ENCODE assay signal across 20 cellular contexts in the genomic region with DNA sequence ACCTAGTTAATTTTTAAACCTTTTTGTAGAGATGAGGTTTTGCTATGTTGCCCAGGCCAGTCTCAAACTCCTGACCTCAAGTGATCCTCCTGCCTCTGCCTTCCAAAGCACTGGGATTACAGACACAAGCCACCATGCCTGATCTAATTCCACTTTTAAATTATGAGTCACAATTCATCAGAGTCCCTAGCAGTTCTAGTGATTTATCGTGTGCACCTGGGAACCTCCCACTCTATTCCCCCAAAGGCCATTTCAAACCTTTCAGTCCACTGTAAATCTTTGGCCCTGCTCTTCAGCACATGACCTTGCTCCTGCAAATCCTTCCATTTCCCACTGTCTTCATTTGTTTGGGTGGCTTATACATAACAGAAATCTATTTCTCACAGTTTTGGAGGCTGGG.
DNase-seq lines count a peak whose midpoint lies in the region; FAIRE-seq and TF ChIP-seq lines count a peak whose summit lies in the region.
"Had no signal": no experiment of that assay in that cellular context is flagged by ENCODE, and none has a peak within 500 bp of the region (broad histone marks: within the 10 kb centered on the region; RNA-seq: fewer than 3 reads in every experiment).

No MANE protein-coding gene starts in this region.

- CTCF ChIA-PET in mammary epithelial cell (lab: Charles Lee; ENCODE audit: low non-redundant PET) (no interaction called here), MCF 10A (lab: Yijun Ruan, JAX) (interaction anchor here (0.8 kb wide), 1 partner anchor 12 kb away, joined by 3 read pairs; no protein-coding TSS in a partner anchor)

- no peaks in the 10 kb centered on the region for H3K36me3 Mint-ChIP-seq in MCF 10A (ENCODE audit: insufficient read depth, unreplicated experiment)
- H3K36me3 Mint-ChIP-seq in T-helper 2 cell treated with Interferon-gamma antibody and Interleukin-4, amounts not matched to agents 5 μg/mL and 100 μg/mL, for 36 hours (ENCODE audit: low read depth), result no peaks in the 10 kb centered on the region
- H3K36me3 Mint-ChIP-seq: CD4-positive, CD25-positive, alpha-beta regulatory T cell; CD8-positive, alpha-beta memory T cell had no signal

- H3K4me1 ChIP-seq in mammary epithelial cell (ENCODE audit: insufficient read depth, low read length), result no peaks in the 10 kb centered on the region
- H3K4me1 ChIP-seq: BE2C, Caco-2 had no signal

- in situ Hi-C loops in mammary epithelial cell (cut with MboI; ENCODE audit: low sequenced_read_pairs in 2 of 2), result no loop called here

- H3K4me1 Mint-ChIP-seq in MCF 10A (ENCODE audit: insufficient read depth, unreplicated experiment), result no peaks in the 10 kb centered on the region
- no peaks in the 10 kb centered on the region for H3K4me1 Mint-ChIP-seq in T-helper 2 cell treated with Interferon-gamma antibody and Interleukin-4, amounts not matched to agents 5 μg/mL and 100 μg/mL, for 36 hours (ENCODE audit: low read depth)
- H3K4me1 Mint-ChIP-seq: CD4-positive, CD25-positive, alpha-beta regulatory T cell; CD8-positive, alpha-beta memory T cell had no signal

- no peak overlapping the region for H2AFZ ChIP-seq in mammary epithelial cell (ENCODE audit: low read depth, low read length)

- H3K4me2 ChIP-seq in mammary epithelial cell (ENCODE audit: insufficient read depth, low read depth, low read length), result no peak overlapping the region

- intact Hi-C loops in mammary epithelial cell (cut with micrococcal nuclease), result no loop called here
- intact Hi-C loops in MCF 10A (cut with micrococcal nuclease), result no loop called here

- no peaks in the 10 kb centered on the region for H4K20me1 ChIP-seq in mammary epithelial cell (ENCODE audit: insufficient read depth, low read length)

- H3K79me2 ChIP-seq in mammary epithelial cell (ENCODE audit: insufficient read depth, low read length), result peaks cover 27% of the 10 kb centered on the region

- FAIRE-seq in bronchial epithelial cell (lab: Jason Lieb, UNC), result no peak
- FAIRE-seq: A204.1, D721Med, HTR-8/SVneo had no signal

- H3K27me3 ChIP-seq in mammary epithelial cell (ENCODE audit: insufficient read depth, low read length), result no peaks in the 10 kb centered on the region
- no peaks in the 10 kb centered on the region for H3K27me3 ChIP-seq in bronchial epithelial cell (ENCODE audit: control insufficient read depth, insufficient read depth, low read length)
- H3K27me3 ChIP-seq: BE2C had no signal

- BruUV-seq in mammary epithelial cell (replicated peaks; lab: Mats Ljungman, UMichigan) (no TSS peak), MCF 10A (replicated peaks; lab: Mats Ljungman, UMichigan) (no TSS peak)

- dilution Hi-C loops in mammary epithelial cell (cut with HindIII; ENCODE audit: low sequenced_read_pairs), result no loop called here

- no peaks in the 10 kb centered on the region for H3K9me3 Mint-ChIP-seq in MCF 10A (ENCODE audit: unreplicated experiment)
- H3K9me3 Mint-ChIP-seq in T-helper 2 cell treated with Interferon-gamma antibody and Interleukin-4, amounts not matched to agents 5 μg/mL and 100 μg/mL, for 36 hours, result no peaks in the 10 kb centered on the region
- H3K9me3 Mint-ChIP-seq: CD8-positive, alpha-beta memory T cell had no signal

- H3K9ac ChIP-seq in mammary epithelial cell (ENCODE audit: insufficient read depth, low read length), result no peak overlapping the region

- no peaks in the 10 kb centered on the region for H3K9me3 ChIP-seq in mammary epithelial cell (replicated peaks; ENCODE audit: insufficient read depth, low read length)
- H3K9me3 ChIP-seq: BE2C, Caco-2 had no signal

- TF ChIP-seq CTCF in mammary epithelial cell (conservative IDR thresholded peaks at IDR 0.05 in 1 of 2, IDR thresholded peaks at IDR 0.05 in 1 of 2; ENCODE audit: extremely low read depth in 1 of 2, insufficient read depth in 1 of 2, low read depth in 1 of 2, low read length in 2 of 2) (no peak), MCF 10A (IDR thresholded peaks at IDR 0.05; ENCODE audit: unreplicated experiment) (no peak), bronchial epithelial cell (IDR thresholded peaks at IDR 0.05; ENCODE audit: insufficient read depth, low read length, severe bottlenecking) (no peak)

- WGBS in mammary epithelial cell (ENCODE audit: low coverage, missing lambda C conversion rate), result no CpG with 5 or more reads among the region's 1 CpG

- H3K27ac ChIP-seq in mammary epithelial cell (ENCODE audit: insufficient read depth, low read depth, low read length), result no peak overlapping the region

- H3K4me3 ChIP-seq in mammary epithelial cell (replicated peaks in 1 of 3; ENCODE audit: insufficient read depth in 1 of 3, low read depth in 2 of 3, low read length in 3 of 3), result no peak overlapping the region
- H3K4me3 ChIP-seq in bronchial epithelial cell (ENCODE audit: low read depth, low read length), result no peak overlapping the region

- POLR2A ChIA-PET in MCF 10A (lab: Yijun Ruan, JAX), result no interaction called here

- H3K27me3 Mint-ChIP-seq in MCF 10A (ENCODE audit: insufficient read depth, unreplicated experiment), result peaks cover 28% of the 10 kb centered on the region
- H3K27me3 Mint-ChIP-seq in T-helper 2 cell treated with Interferon-gamma antibody and Interleukin-4, amounts not matched to agents 5 μg/mL and 100 μg/mL, for 36 hours (ENCODE audit: low read depth), result peaks cover 3% of the 10 kb centered on the region

- H3K36me3 ChIP-seq in mammary epithelial cell (ENCODE audit: insufficient read depth, low read length) (no peaks in the 10 kb centered on the region), bronchial epithelial cell (ENCODE audit: control insufficient read depth, insufficient read depth, low read length) (no peaks in the 10 kb centered on the region)
- H3K36me3 ChIP-seq: BE2C had no signal

- DNase-seq in mammary epithelial cell (peak; percentile 17), MCF 10A (ENCODE audit: unreplicated experiment) (no peak), DMS53 (lab: John Stamatoyannopoulos, UW) (peak; percentile 81), bronchial epithelial cell (ENCODE audit: low read depth) (peak; percentile 14), LoVo (ENCODE audit: low spot score) (no peak)
- DNase-seq in T-helper 2 cell treated with Interferon-gamma antibody and Interleukin-4, amounts not matched to agents 5 μg/mL and 100 μg/mL, for 36 hours (ENCODE audit: low spot score), result no peak
- DNase-seq: ACHN; BE2C; C1 segment of cervical spinal cord; Caco-2; CD4-positive, CD25-positive, alpha-beta regulatory T cell; CD8-positive, alpha-beta memory T cell; DMS79 treated with DMSO at 0.1 percent for 48 hours; GF-D8; GOT3; H7; IMR-90 had no signal

- H3K4me3 Mint-ChIP-seq in MCF 10A (ENCODE audit: unreplicated experiment), result no peak overlapping the region
- no peak overlapping the region for H3K4me3 Mint-ChIP-seq in T-helper 2 cell treated with Interferon-gamma antibody and Interleukin-4, amounts not matched to agents 5 μg/mL and 100 μg/mL, for 36 hours
- H3K4me3 Mint-ChIP-seq: CD4-positive, CD25-positive, alpha-beta regulatory T cell; CD8-positive, alpha-beta memory T cell had no signal

- H3K27ac Mint-ChIP-seq in MCF 10A (ENCODE audit: low read depth, unreplicated experiment), result no peak overlapping the region
- H3K27ac Mint-ChIP-seq in T-helper 2 cell treated with Interferon-gamma antibody and Interleukin-4, amounts not matched to agents 5 μg/mL and 100 μg/mL, for 36 hours, result no peak overlapping the region
- H3K27ac Mint-ChIP-seq: CD4-positive, CD25-positive, alpha-beta regulatory T cell; CD8-positive, alpha-beta memory T cell had no signal

Comparison
In these comparisons a context has a peak if more than half of its experiments do, and no peak if none do; other contexts are left out.
1. DNase-seq: peak in mammary epithelial cell (single experiment), DMS53 (single experiment) and bronchial epithelial cell (single experiment); none in MCF 10A (single experiment), LoVo (single experiment) and T-helper 2 cell treated with Interferon-gamma antibody and Interleukin-4, amounts not matched to agents 5 μg/mL and 100 μg/mL, for 36 hours (single experiment).